ENCODE assay signal across 10 cellular contexts in genomic region chr17:5501725-5502124, GRCh38. TPM values are rescaled to one million over a fixed set of nuclear protein-coding genes. Genes with fewer than 3 reads are reported as not detected.
DNase-seq lines count a peak whose midpoint lies in the region; ATAC-seq, FAIRE-seq and TF ChIP-seq lines count a peak whose summit lies in the region.
"Had no signal": no experiment of that assay in that cellular context is flagged by ENCODE, and none has a peak within 500 bp of the region (broad histone marks: within the 10 kb centered on the region; RNA-seq: fewer than 3 reads in every experiment).

No MANE protein-coding gene starts in this region.

- peaks cover 18 to 31% (median 24%) of the 10 kb centered on the region in 4 donors for H3K4me1 Mint-ChIP-seq in CD4-positive, CD25-positive, alpha-beta regulatory T cell
- H3K4me1 Mint-ChIP-seq in chondrocyte (ENCODE audit: low read depth): peaks cover 20% of the 10 kb centered on the region
- H3K4me1 Mint-ChIP-seq in neural crest cell: peaks cover 27% of the 10 kb centered on the region

- no peak overlapping the region for H2AFZ ChIP-seq in GM23248

- H3K27ac Mint-ChIP-seq in CD4-positive, CD25-positive, alpha-beta regulatory T cell: peak overlapping the region in 2 of 3 donors; percentile 70 to 89
- H3K27ac Mint-ChIP-seq in chondrocyte (ENCODE audit: unreplicated experiment): peak overlapping the region; percentile 37
- no peak overlapping the region for H3K27ac Mint-ChIP-seq in neural crest cell (ENCODE audit: unreplicated experiment)

- no peak for ATAC-seq in CD4-positive, CD25-positive, alpha-beta regulatory T cell (ENCODE audit: low read depth in 2 of 2)
- no peak for ATAC-seq in GM21717 (IDR thresholded peaks at IDR 0.05; ENCODE audit: unreplicated experiment)
- no peak for ATAC-seq in HG03521 (IDR thresholded peaks at IDR 0.05; ENCODE audit: unreplicated experiment)
- ATAC-seq in GM21360 (IDR thresholded peaks at IDR 0.05; ENCODE audit: unreplicated experiment): no peak

- in situ Hi-C loops in GM23248 (cut with MboI): no loop called here

- H3K27me3 ChIP-seq in CD4-positive, CD25-positive, alpha-beta regulatory T cell (ENCODE audit: control insufficient read depth, insufficient read depth, low read length): no peaks in the 10 kb centered on the region
- no peaks in the 10 kb centered on the region for H3K27me3 ChIP-seq in GM23248 (replicated peaks; ENCODE audit: insufficient read depth)

- no peaks in the 10 kb centered on the region for H3K9me3 ChIP-seq in CD4-positive, CD25-positive, alpha-beta regulatory T cell (ENCODE audit: control insufficient read depth in 2 of 2, low read length in 2 of 2)
- no peaks in the 10 kb centered on the region for H3K9me3 ChIP-seq in GM23248 (ENCODE audit: low read depth)
- H3K9me3 ChIP-seq: body of pancreas, mucosa of descending colon had no signal

- no peaks in the 10 kb centered on the region for H3K79me2 ChIP-seq in GM23248 (ENCODE audit: insufficient read depth)

- no peaks in the 10 kb centered on the region for H3K9me2 ChIP-seq in GM23248 (ENCODE audit: insufficient read depth)

- TF ChIP-seq CTCF in chondrocyte (IDR thresholded peaks at IDR 0.05) (no peak), neural crest cell (conservative IDR thresholded peaks at IDR 0.05) (no peak)

- H3K9ac ChIP-seq in GM23248: no peak overlapping the region

- H3K4me3 ChIP-seq in CD4-positive, CD25-positive, alpha-beta regulatory T cell (ENCODE audit: low read depth, low read length): no peak overlapping the region
- no peak overlapping the region for H3K4me3 ChIP-seq in GM23248
- H3K4me3 ChIP-seq: mucosa of descending colon had no signal

- H3K4me1 ChIP-seq in CD4-positive, CD25-positive, alpha-beta regulatory T cell (ENCODE audit: control insufficient read depth, insufficient read depth, low read length, poor library complexity, severe bottlenecking): peaks cover 21% of the 10 kb centered on the region
- H3K4me1 ChIP-seq in GM23248 (ENCODE audit: insufficient read depth): no peaks in the 10 kb centered on the region

- no peaks in the 10 kb centered on the region for H4K20me1 ChIP-seq in GM23248 (ENCODE audit: insufficient read depth)

- peaks cover 6% of the 10 kb centered on the region; the same call in 1 of the 2 replicates for H3F3A ChIP-seq in GM23248 (ENCODE audit: insufficient read depth)

- H3K4me2 ChIP-seq in GM23248 (ENCODE audit: unreplicated experiment): no peak overlapping the region

- H3K36me3 ChIP-seq in CD4-positive, CD25-positive, alpha-beta regulatory T cell (ENCODE audit: control insufficient read depth, insufficient read depth, low read length): peaks cover 11% of the 10 kb centered on the region
- H3K36me3 ChIP-seq in GM23248 (ENCODE audit: low read depth): no peaks in the 10 kb centered on the region

- H3K27me3 Mint-ChIP-seq in CD4-positive, CD25-positive, alpha-beta regulatory T cell: no peaks in the 10 kb centered on the region
- H3K27me3 Mint-ChIP-seq in chondrocyte (ENCODE audit: low read depth) (no peaks in the 10 kb centered on the region), neural crest cell (ENCODE audit: low read depth) (peaks cover 24% of the 10 kb centered on the region)

- peaks cover 35% of the 10 kb centered on the region for H3K36me3 Mint-ChIP-seq in CD4-positive, CD25-positive, alpha-beta regulatory T cell
- H3K36me3 Mint-ChIP-seq in chondrocyte (ENCODE audit: low read depth) (no peaks in the 10 kb centered on the region), neural crest cell (ENCODE audit: low read depth) (peaks cover 5% of the 10 kb centered on the region)

- peaks cover 0 to 1% (median 0%) of the 10 kb centered on the region in 7 donors for H3K9me3 Mint-ChIP-seq in CD4-positive, CD25-positive, alpha-beta regulatory T cell
- no peaks in the 10 kb centered on the region for H3K9me3 Mint-ChIP-seq in chondrocyte (ENCODE audit: low read depth)
- peaks cover 3% of the 10 kb centered on the region for H3K9me3 Mint-ChIP-seq in neural crest cell

- 73 to 79% methylated on average over 8 of the region's 8 CpGs for WGBS in GM23248 (ENCODE audit: low coverage in 1 of 2, low lambda C conversion rate in 2 of 2, missing lambda C conversion rate in 2 of 2), 2 experiments

- H3K4me3 Mint-ChIP-seq in CD4-positive, CD25-positive, alpha-beta regulatory T cell: peak overlapping the region; percentile 65 to 94 (median 76)
- H3K4me3 Mint-ChIP-seq in chondrocyte (ENCODE audit: unreplicated experiment) (no peak overlapping the region), neural crest cell (peak overlapping the region; percentile 99)

- no peak for FAIRE-seq in urothelium cell line (lab: Jason Lieb, UNC)

- no peak for DNase-seq in CD4-positive, CD25-positive, alpha-beta regulatory T cell
- DNase-seq in GM23248 (no peak), chondrocyte (ENCODE audit: low spot score) (no peak), neural crest cell (ENCODE audit: low read depth, low spot score) (no peak), urothelium cell line (ENCODE audit: low spot score) (no peak)

- H3K27ac ChIP-seq in CD4-positive, CD25-positive, alpha-beta regulatory T cell (ENCODE audit: insufficient read depth, low read length, poor library complexity, severe bottlenecking): peak overlapping the region; percentile 62
- peak overlapping the region; percentile 53; the same call in 1 of the 2 replicates for H3K27ac ChIP-seq in GM23248
- H3K27ac ChIP-seq: body of pancreas had no signal

RNA-seq across cellular contexts. Expression of gene MIS12, which starts 15.4 kb away (rescaled TPM):
- total RNA-seq in CD4-positive, CD25-positive, alpha-beta regulatory T cell: 16.5 TPM
- 10 to 100 TPM in 3 of 4 donors, 1 to 10 TPM in 1; 9.8 to 19.6 (median 12.7) TPM for polyA plus RNA-seq in CD4-positive, CD25-positive, alpha-beta regulatory T cell
- 13.4 and 20.2 TPM in 2 replicates for total RNA-seq in GM23248 (2014; rRNA removed; shearing (Covaris generic))
- 10.5 and 12.9 TPM in 2 replicates for polyA plus RNA-seq in GM23248 (2016; fragmentation: Nextera tagmentation; extraction: Ambion mirVana)
- 12.2 to 16.0 TPM (median 14.0 TPM) in 3 replicates for total RNA-seq in chondrocyte
- 33.9 and 35.6 TPM in 2 replicates for total RNA-seq in neural crest cell

RNA-seq across cellular contexts. Expression of gene DERL2, which starts 15.7 kb away (rescaled TPM):
- total RNA-seq in CD4-positive, CD25-positive, alpha-beta regulatory T cell: 70.0 TPM
- polyA plus RNA-seq in CD4-positive, CD25-positive, alpha-beta regulatory T cell: 10 to 100 TPM; 73.2 to 95.0 (median 78.7) TPM
- 38.6 and 70.7 TPM in 2 replicates for total RNA-seq in GM23248 (2014; rRNA removed; shearing (Covaris generic))
- 159 and 160 TPM in 2 replicates for polyA plus RNA-seq in GM23248 (2016; fragmentation: Nextera tagmentation; extraction: Ambion mirVana)
- 71.8 to 84.9 TPM (median 74.9 TPM) in 3 replicates for total RNA-seq in chondrocyte
- total RNA-seq in neural crest cell: 71.5 and 74.6 TPM in 2 replicates

RNA-seq across cellular contexts. Expression of gene DHX33, which starts 32.9 kb away (rescaled TPM):
- total RNA-seq in CD4-positive, CD25-positive, alpha-beta regulatory T cell: 8.7 TPM
- polyA plus RNA-seq in CD4-positive, CD25-positive, alpha-beta regulatory T cell: 1 to 10 TPM in 1 of 4 donors, under 1 TPM in 3; 0.60 to 1.1 (median 0.76) TPM
- total RNA-seq in GM23248 (2014; rRNA removed; shearing (Covaris generic)): 4.4 and 6.3 TPM in 2 replicates
- polyA plus RNA-seq in GM23248 (2016; fragmentation: Nextera tagmentation; extraction: Ambion mirVana): 2.2 and 3.0 TPM in 2 replicates
- total RNA-seq in chondrocyte: 12.7 to 16.6 TPM (median 13.7 TPM) in 3 replicates
- 35.3 and 37.5 TPM in 2 replicates for total RNA-seq in neural crest cell
